In genomic region chr11:2789331-2789730, GRCh38 we compare ENCODE assay signal across 16 cellular contexts.
DNase-seq lines count a peak whose midpoint lies in the region; ATAC-seq and TF ChIP-seq lines count a peak whose summit lies in the region.
"Had no signal": no experiment of that assay in that cellular context is flagged by ENCODE, and none has a peak within 500 bp of the region (broad histone marks: within the 10 kb centered on the region; RNA-seq: fewer than 3 reads in every experiment).

No MANE protein-coding gene starts in this region.

- TF ChIP-seq CTCF in prostate gland (IDR thresholded peaks at IDR 0.05): no peak

- TF ChIP-seq POLR2A in prostate gland (IDR thresholded peaks at IDR 0.05): no peak

- H3K4me3 Mint-ChIP-seq in T-helper 17 cell: peak overlapping the region; percentile 53

- no peaks in the 10 kb centered on the region for H3K27me3 Mint-ChIP-seq in T-helper 17 cell
- H3K27me3 Mint-ChIP-seq: CD4-positive, alpha-beta memory T cell had no signal

- peak; percentile 16 for DNase-seq in activated CD4-positive, CD25-positive, alpha-beta regulatory T cell treated with anti-CD3 and anti-CD28 coated beads, Interleukin-2, amount 50 U/mL, for 72 hours
- DNase-seq in T-helper 17 cell (no peak), left ventricle myocardium superior (peak; percentile 22), prostate gland (ENCODE audit: low spot score) (peak; percentile 3), COLO829 (ENCODE audit: low spot score) (no peak), anterior cingulate cortex (lab: John Stamatoyannopoulos, UW) (no peak)
- DNase-seq: 8988T; activated naive CD4-positive, alpha-beta T cell; CD4-positive, alpha-beta memory T cell; effector memory CD4-positive, alpha-beta T cell; NCI-H1694 treated with DMSO at 0.1 percent for 48 hours; NCI-H446 treated with DMSO at 0.1 percent for 48 hours; SHP77 treated with DMSO at 0.1 percent for 48 hours had no signal

- no peaks in the 10 kb centered on the region for H3K4me1 ChIP-seq in prostate gland (replicated peaks)
- H3K4me1 ChIP-seq: psoas muscle had no signal

- no peaks in the 10 kb centered on the region for H3K27me3 ChIP-seq in prostate gland (replicated peaks; ENCODE audit: insufficient read depth)

- 91% methylated on average over 18 of the region's 18 CpGs for WGBS in prostate gland

- no peak for ATAC-seq in activated CD4-positive, CD25-positive, alpha-beta regulatory T cell treated with anti-CD3 and anti-CD28 coated beads, Interleukin-2, amount 50 U/mL, for 24 hours
- no peak for ATAC-seq in T-helper 17 cell
- ATAC-seq in left ventricle myocardium superior: no peak
- ATAC-seq in HG03280 (IDR thresholded peaks at IDR 0.05; ENCODE audit: unreplicated experiment): no peak
- ATAC-seq: psoas muscle had no signal

- peaks cover 2% of the 10 kb centered on the region for H3K36me3 Mint-ChIP-seq in T-helper 17 cell (ENCODE audit: low read depth)

- no peaks in the 10 kb centered on the region for H3K36me3 ChIP-seq in prostate gland

- peaks cover 3% of the 10 kb centered on the region for H3K4me1 Mint-ChIP-seq in T-helper 17 cell

- intact Hi-C loops in left ventricle myocardium superior (cut with micrococcal nuclease): no loop called here
- intact Hi-C loops in prostate gland (cut with DNase I): no loop called here

- H3K27ac Mint-ChIP-seq in T-helper 17 cell: no peak overlapping the region
- H3K27ac Mint-ChIP-seq: CD4-positive, alpha-beta memory T cell had no signal

- H3K4me3 ChIP-seq in prostate gland: no peak overlapping the region
- H3K4me3 ChIP-seq: psoas muscle had no signal

- H3K9me3 ChIP-seq in T-helper 17 cell (ENCODE audit: control insufficient read depth, low read length, poor library complexity, severe bottlenecking) (no peaks in the 10 kb centered on the region), prostate gland (no peaks in the 10 kb centered on the region)
- H3K9me3 ChIP-seq: psoas muscle had no signal

- H3K27ac ChIP-seq in prostate gland: no peak overlapping the region
- H3K27ac ChIP-seq: psoas muscle had no signal

Comparison
In these comparisons a context has a peak if more than half of its experiments do, and no peak if none do; other contexts are left out.
1. DNase-seq: peak in activated CD4-positive, CD25-positive, alpha-beta regulatory T cell treated with anti-CD3 and anti-CD28 coated beads, Interleukin-2, amount 50 U/mL, for 72 hours (single experiment), left ventricle myocardium superior (single experiment) and prostate gland (single experiment); none in T-helper 17 cell (0 of 3), COLO829 (single experiment) and anterior cingulate cortex (0 of 58).